Comparison of ENCODE assay signal across 22 cellular contexts in the genomic region with DNA sequence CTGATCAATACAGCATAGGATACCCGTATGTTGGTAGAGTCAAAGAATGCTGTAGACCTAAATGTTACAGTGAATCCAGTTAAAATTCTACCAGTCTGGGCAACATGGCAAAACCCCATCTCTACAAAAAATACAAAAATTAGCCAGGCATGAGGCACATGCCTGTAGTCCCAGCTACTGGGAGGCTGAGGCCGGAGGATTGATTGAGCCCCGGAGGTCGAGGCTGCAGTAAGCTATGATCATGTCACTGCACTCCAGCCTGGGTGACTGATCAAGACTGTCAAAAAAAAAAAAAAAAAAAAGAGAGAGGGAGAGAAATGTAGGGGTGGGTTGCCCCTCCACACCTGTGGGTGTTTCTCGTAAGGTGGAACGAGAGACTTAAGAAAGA.
"Had no signal": no experiment of that assay in that cellular context is flagged by ENCODE, and none has a peak within 500 bp of the region (broad histone marks: within the 10 kb centered on the region; RNA-seq: fewer than 3 reads in every experiment).

No MANE protein-coding gene starts in this region.

- DNase-seq: activated CD4-positive, alpha-beta T cell treated with anti-CD3 and anti-CD28 coated beads for 1 hour; activated CD4-positive, alpha-beta T cell treated with anti-CD3 and anti-CD28 coated beads, Interleukin-2, amount 50 U/mL, for 1 hour; activated CD8-positive, alpha-beta T cell treated with anti-CD3 and anti-CD28 coated beads, Interleukin-2, amount 10 ng/mL, durations not matched to agents 7 days and 5 days; activated gamma-delta T cell treated with Interleukin-2 at 50 U/mL for 16 hours; activated T-cell treated with anti-CD3 and anti-CD28 coated beads, Interleukin-2, amount 50 U/mL, for 1 hour; aorta; brain microvascular endothelial cell; caudate nucleus; dermis blood vessel endothelial cell; effector CD8-positive, alpha-beta T cell; foreskin melanocyte; hippocampal formation; islet precursor cell; left cardiac atrium; nucleus accumbens; stimulated activated CD4-positive, alpha-beta T cell treated with anti-CD3 and anti-CD28 coated beads, Interleukin-4, amount 100 ng/mL, for 24 hours; stimulated activated naive CD4-positive, alpha-beta T cell treated with Interleukin-2 at 50 U/mL for 16 hours; upper lobe of right lung; WERI-Rb-1 had no signal

- H3K9me3 Mint-ChIP-seq: activated naive CD4-positive, alpha-beta T cell treated with anti-CD3 and anti-CD28 coated beads, Interleukin-2, amount 50 U/mL, for 72 hours; natural killer cell treated with Interleukin-12 subunit alpha and Interleukin-12 subunit beta and Interleukin-15 and Interleukin-18, amount 100 ng/mL, for 72 hours had no signal

- H3K27ac ChIP-seq: brain microvascular endothelial cell, thoracic aorta, upper lobe of right lung, WERI-Rb-1 had no signal

- ATAC-seq: activated CD8-positive, alpha-beta T cell treated with anti-CD3 and anti-CD28 coated beads, Interleukin-2, amount 10 ng/mL, durations not matched to agents 7 days and 5 days; activated naive CD4-positive, alpha-beta T cell treated with anti-CD3 and anti-CD28 coated beads, Interleukin-2, amount 50 U/mL, for 72 hours; left cardiac atrium; natural killer cell treated with Interleukin-12 subunit alpha and Interleukin-12 subunit beta and Interleukin-15 and Interleukin-18, amount 100 ng/mL, for 72 hours; upper lobe of right lung had no signal

- H3K36me3 ChIP-seq: brain microvascular endothelial cell, thoracic aorta, upper lobe of right lung, WERI-Rb-1 had no signal

- H3K27ac Mint-ChIP-seq: activated CD8-positive, alpha-beta T cell treated with anti-CD3 and anti-CD28 coated beads, Interleukin-2, amount 10 ng/mL, durations not matched to agents 7 days and 5 days; activated naive CD4-positive, alpha-beta T cell treated with anti-CD3 and anti-CD28 coated beads, Interleukin-2, amount 50 U/mL, for 72 hours; natural killer cell treated with Interleukin-12 subunit alpha and Interleukin-12 subunit beta and Interleukin-15 and Interleukin-18, amount 100 ng/mL, for 72 hours had no signal

- H3K36me3 Mint-ChIP-seq: activated naive CD4-positive, alpha-beta T cell treated with anti-CD3 and anti-CD28 coated beads, Interleukin-2, amount 50 U/mL, for 72 hours; natural killer cell treated with Interleukin-12 subunit alpha and Interleukin-12 subunit beta and Interleukin-15 and Interleukin-18, amount 100 ng/mL, for 72 hours had no signal

- H3K4me3 Mint-ChIP-seq: activated CD8-positive, alpha-beta T cell treated with anti-CD3 and anti-CD28 coated beads, Interleukin-2, amount 10 ng/mL, durations not matched to agents 7 days and 5 days; natural killer cell treated with Interleukin-12 subunit alpha and Interleukin-12 subunit beta and Interleukin-15 and Interleukin-18, amount 100 ng/mL, for 72 hours had no signal

- H3K9me3 ChIP-seq: thoracic aorta, upper lobe of right lung had no signal

- H3K4me3 ChIP-seq: thoracic aorta, upper lobe of right lung had no signal

- H3K27me3 ChIP-seq: brain microvascular endothelial cell, upper lobe of right lung had no signal
